In genomic region chr1:77834771-77835334, GRCh38 we compare ENCODE assay signal across 10 cellular contexts. TPM values are rescaled to one million over a fixed set of nuclear protein-coding genes. Genes with fewer than 3 reads are reported as not detected.
DNase-seq lines count a peak whose midpoint lies in the region; ATAC-seq, FAIRE-seq and TF ChIP-seq lines count a peak whose summit lies in the region.
"Had no signal": no experiment of that assay in that cellular context is flagged by ENCODE, and none has a peak within 500 bp of the region (broad histone marks: within the 10 kb centered on the region; RNA-seq: fewer than 3 reads in every experiment).

No MANE protein-coding gene starts in this region.

- H3K4me1 Mint-ChIP-seq in brain, result peaks cover 45% of the 10 kb centered on the region

- H3K4me3 ChIP-seq in LNCaP clone FGC (ENCODE audit: low read depth, low read length), result no peak overlapping the region
- H3K4me3 ChIP-seq in kidney (ENCODE audit: low read length in 2 of 2), result no peak overlapping the region
- H3K4me3 ChIP-seq in suprapubic skin, result no peak overlapping the region
- H3K4me3 ChIP-seq: Peyer's patch had no signal

- no peak overlapping the region for H3K4me3 Mint-ChIP-seq in brain

- FAIRE-seq in kidney (lab: Jason Lieb, UNC), result peak; percentile 47

- peaks cover 40% of the 10 kb centered on the region for H3K36me3 Mint-ChIP-seq in brain

- 25% methylated on average over 2 of the region's 2 CpGs for WGBS in suprapubic skin

- intact Hi-C loops in kidney (cut with DNase I), result no loop called here

- H3K27me3 ChIP-seq in suprapubic skin, result no peaks in the 10 kb centered on the region
- H3K27me3 ChIP-seq: Peyer's patch had no signal

- TF ChIP-seq CTCF in LNCaP clone FGC (IDR thresholded peaks at IDR 0.05; ENCODE audit: control insufficient read depth, extremely low read depth, insufficient read depth) (no peak), brain (conservative IDR thresholded peaks at IDR 0.05) (no peak), kidney (IDR thresholded peaks at IDR 0.05; ENCODE audit: borderline replicate concordance, extremely low read depth, insufficient read depth) (no peak), suprapubic skin (IDR thresholded peaks at IDR 0.05) (no peak)

- H3K9me3 ChIP-seq in kidney (ENCODE audit: control insufficient read depth in 1 of 2, low read length in 2 of 2), result no peaks in the 10 kb centered on the region
- no peaks in the 10 kb centered on the region for H3K9me3 ChIP-seq in suprapubic skin
- H3K9me3 ChIP-seq: Peyer's patch had no signal

- no peak for TF ChIP-seq EP300 in suprapubic skin (IDR thresholded peaks at IDR 0.05)

- TF ChIP-seq POLR2A in suprapubic skin (IDR thresholded peaks at IDR 0.05), result no peak

- H3K36me3 ChIP-seq in kidney (ENCODE audit: control insufficient read depth in 1 of 2, insufficient read depth in 2 of 2, low read length in 2 of 2) (no peaks in the 10 kb centered on the region), suprapubic skin (peaks cover 8% of the 10 kb centered on the region)

- H3K27ac Mint-ChIP-seq in brain, result peak overlapping the region in 3 of 5 experiments; percentile 22 to 82 (median 39)

- no peaks in the 10 kb centered on the region for H3K9me3 Mint-ChIP-seq in brain

- no peaks in the 10 kb centered on the region for H3K27me3 Mint-ChIP-seq in brain

- H3K27ac ChIP-seq in kidney (ENCODE audit: low read depth in 2 of 2, low read length in 2 of 2) (peak overlapping the region in 1 of 2 donors; percentile 27), suprapubic skin (peak overlapping the region; percentile 79)

- H3K4me1 ChIP-seq in kidney (ENCODE audit: control insufficient read depth in 1 of 2, insufficient read depth in 1 of 2, low read depth in 1 of 2, low read length in 2 of 2) (peaks cover 9 to 19% of the 10 kb centered on the region in 2 donors), suprapubic skin (peaks cover 41% of the 10 kb centered on the region)

- H3K9ac ChIP-seq in kidney (ENCODE audit: low read length in 2 of 2), result no peak overlapping the region

- no peak for ATAC-seq in GM21515 (IDR thresholded peaks at IDR 0.05; ENCODE audit: unreplicated experiment)
- no peak for ATAC-seq in GM21423 (IDR thresholded peaks at IDR 0.05; ENCODE audit: unreplicated experiment)
- no peak for ATAC-seq in HG03108 (IDR thresholded peaks at IDR 0.05; ENCODE audit: unreplicated experiment)

- DNase-seq in LNCaP clone FGC (ENCODE audit: low read depth) (peak; percentile 94), kidney (no peak), suprapubic skin (ENCODE audit: low spot score in 2 of 2) (no peak), GM19240 (ENCODE audit: insufficient read length, low spot score) (no peak)
- DNase-seq: effector memory CD4-positive, alpha-beta T cell; Peyer's patch had no signal

RNA-seq across cellular contexts. Expression of gene NEXN, which starts 53.6 kb away (rescaled TPM):
- polyA plus RNA-seq in brain (ENCODE audit: insufficient read depth, low read depth, low replicate concordance) (0.39 TPM), kidney (ENCODE audit: insufficient read depth, low read depth, low replicate concordance) (6.5 TPM)
- total RNA-seq in kidney (7.1 TPM), suprapubic skin (1 to 10 TPM in 3 of 4 donors, under 1 TPM in 1; 0.60 to 3.3 (median 2.1) TPM)

RNA-seq across cellular contexts. Expression of gene MIGA1, which starts 55.4 kb away (rescaled TPM):
- polyA plus RNA-seq in brain (ENCODE audit: insufficient read depth, low read depth, low replicate concordance) (5.1 TPM), kidney (ENCODE audit: insufficient read depth, low read depth, low replicate concordance) (5.4 TPM)
- total RNA-seq in kidney (25.5 TPM), suprapubic skin (10 to 100 TPM in 2 of 4 donors, 1 to 10 TPM in 2; 7.6 to 17.6 (median 10.2) TPM)
